Comparison of ENCODE assay signal across 1 cellular context in genomic region chr6:132964101-132964867, GRCh38.
TF ChIP-seq lines count a peak whose summit lies in the region.

No MANE protein-coding gene starts in this region.

TF ChIP-seq in HEK293, 187 proteins besides CTCF, POLR2A, EP300 and RAD21 (continued from another document and continues in another):
- TF ChIP-seq ZNF664 (tag by site-specific recombination; IDR thresholded peaks at IDR 0.05) (peak; percentile 72), ZNF311 (tag by site-specific recombination; IDR thresholded peaks at IDR 0.05; ENCODE audit: borderline replicate concordance) (no peak), ZBTB44 (tag by site-specific recombination; IDR thresholded peaks at IDR 0.05) (0 out of 2 replicates have a peak, but pooled peaks have one; percentile 48), SALL2 (tag by site-specific recombination; IDR thresholded peaks at IDR 0.05; ENCODE audit: borderline replicate concordance) (no peak), ZNF654 (tag by site-specific recombination; IDR thresholded peaks at IDR 0.05; ENCODE audit: low read depth) (0 out of 2 replicates have a peak, but pooled peaks have one; percentile 15), SP3 (tag by site-specific recombination; IDR thresholded peaks at IDR 0.05) (peak; percentile 36; the same call in 1 of the 2 replicates), PRDM6 (tag by site-specific recombination; IDR thresholded peaks at IDR 0.05) (peak; percentile 77), ZNF549 (tag by site-specific recombination; IDR thresholded peaks at IDR 0.05) (no peak), EGR2 (tag by site-specific recombination; IDR thresholded peaks at IDR 0.05; ENCODE audit: low read depth) (no peak), TCF7L2 (IDR thresholded peaks at IDR 0.05; ENCODE audit: borderline replicate concordance, low read depth, low read length) (no peak), ZNF518A (tag by site-specific recombination; conservative IDR thresholded peaks at IDR 0.05; ENCODE audit: low read depth) (0 out of 2 replicates have a peak, but pooled peaks have one; percentile 41), PBX3 (CRISPR knock-in tag; IDR thresholded peaks at IDR 0.05) (no peak), ZNF174 (tag by site-specific recombination; IDR thresholded peaks at IDR 0.05) (no peak), ZNF449 (tag by site-specific recombination; IDR thresholded peaks at IDR 0.05) (no peak), ZNF76 (tag by site-specific recombination; IDR thresholded peaks at IDR 0.05; ENCODE audit: borderline replicate concordance, low read depth) (0 out of 2 replicates have a peak, but pooled peaks have one; percentile 15), ZEB2 (tag by site-specific recombination; IDR thresholded peaks at IDR 0.05) (peak; percentile 92), ZNF335 (tag by site-specific recombination; conservative IDR thresholded peaks at IDR 0.05) (0 out of 2 replicates have a peak, but pooled peaks have one; percentile 34), ZFHX2 (tag by site-specific recombination; conservative IDR thresholded peaks at IDR 0.05) (no peak), ZNF366 (tag by site-specific recombination; conservative IDR thresholded peaks at IDR 0.05) (peak; percentile 86), KLF1 (tag by site-specific recombination; IDR thresholded peaks at IDR 0.05) (peak; percentile 60), ZSCAN30 (tag by site-specific recombination; IDR thresholded peaks at IDR 0.05) (0 out of 2 replicates have a peak, but pooled peaks have one; percentile 51), ZBTB17 (tag by site-specific recombination; IDR thresholded peaks at IDR 0.05) (peak; percentile 69; the same call in 1 of the 2 replicates), ZFP37 (tag by site-specific recombination; IDR thresholded peaks at IDR 0.05) (0 out of 2 replicates have a peak, but pooled peaks have one; percentile 27), ZBTB6 (tag by site-specific recombination; IDR thresholded peaks at IDR 0.05) (0 out of 2 replicates have a peak, but pooled peaks have one; percentile 33), ZNF692 (tag by site-specific recombination; IDR thresholded peaks at IDR 0.05) (peak; percentile 63), YY2 (tag by site-specific recombination; IDR thresholded peaks at IDR 0.05) (no peak), ZNF24 (tag by site-specific recombination; IDR thresholded peaks at IDR 0.05) (peak; percentile 67; the same call in 1 of the 2 replicates), ZNF394 (tag by site-specific recombination; IDR thresholded peaks at IDR 0.05; ENCODE audit: borderline replicate concordance) (peak; percentile 52; the same call in 1 of the 2 replicates), KLF10 (tag by site-specific recombination; IDR thresholded peaks at IDR 0.05) (no peak), ZBTB21 (tag by site-specific recombination; IDR thresholded peaks at IDR 0.05) (peak; percentile 64), ZNF548 (tag by site-specific recombination; IDR thresholded peaks at IDR 0.05) (no peak), PRDM4 (tag by site-specific recombination; IDR thresholded peaks at IDR 0.05) (peak; percentile 98), ZNF660 (tag by site-specific recombination; IDR thresholded peaks at IDR 0.05) (peak; percentile 72; the same call in 1 of the 2 replicates), PRDM10 (tag by site-specific recombination; IDR thresholded peaks at IDR 0.05) (peak; percentile 36; the same call in 1 of the 2 replicates)
